Comparison of ENCODE assay signal across 8 cellular contexts in genomic region chr1:1678581-1679380, GRCh38. TPM values are rescaled to one million over a fixed set of nuclear protein-coding genes. Genes with fewer than 3 reads are reported as not detected.
A peak's percentile ranks its signal among the peaks of the same experiment; 100 is the strongest.
DNase-seq lines count a peak whose midpoint lies in the region; ATAC-seq, FAIRE-seq and TF ChIP-seq lines count a peak whose summit lies in the region.

No MANE protein-coding gene starts in this region.

- no peak overlapping the region for H3K4me3 ChIP-seq in K562

- peaks cover 6% of the 10 kb centered on the region for H3K9me1 ChIP-seq in K562 (ENCODE audit: control insufficient read depth, insufficient read depth, low read length)

- peak overlapping the region; percentile 98 to 99 (median 98) for H3K27ac Mint-ChIP-seq in IgD-negative memory B cell

- no peak for TF ChIP-seq RAD21 in K562 (CRISPR knock-in tag; conservative IDR thresholded peaks at IDR 0.05 in 1 of 2, IDR thresholded peaks at IDR 0.05 in 1 of 2)

- H3K79me2 ChIP-seq in K562 (ENCODE audit: control insufficient read depth, insufficient read depth, low read length): peaks cover 21% of the 10 kb centered on the region

- peak; percentile 84 for ATAC-seq in K562

- peaks cover 2% of the 10 kb centered on the region; the same call in 1 of the 3 replicates for H3K36me3 ChIP-seq in K562 (ENCODE audit: control insufficient read depth, insufficient read depth, low read length)

- peaks cover 1% of the 10 kb centered on the region for H3K36me3 Mint-ChIP-seq in IgD-negative memory B cell

- peak overlapping the region; percentile 82 to 94 (median 87) for H3K4me3 Mint-ChIP-seq in IgD-negative memory B cell

- CTCF ChIA-PET in K562 (lab: Yijun Ruan, JAX; ENCODE audit: low intra/inter-chr PET ratio): no interaction called here

- 0 out of 2 replicates have a peak, but pooled peaks cover 2% of the 10 kb centered on the region for H4K20me1 ChIP-seq in K562 (replicated peaks; ENCODE audit: control insufficient read depth, insufficient read depth, low read length)

- DNase-seq in GM12891 (ENCODE audit: insufficient read length, low spot score) (peak; percentile 72), K562 (ENCODE audit: extremely low read depth in 1 of 4, low spot score in 3 of 4) (peak; percentile 41 to 78 (median 64)), mucosa of gallbladder (ENCODE audit: low spot score) (peak; percentile 87), mesenteric fat pad (ENCODE audit: low spot score) (no peak), NCI-H510A (lab: John Stamatoyannopoulos, UW) (no peak), NCI-H524 treated with DMSO at 0.1 percent for 48 hours (lab: John Stamatoyannopoulos, UW) (no peak), COLO829 (ENCODE audit: low spot score) (no peak)

- POLR2A ChIA-PET in K562 (lab: Yijun Ruan, JAX): interaction anchor here (0.6 kb wide), 2 partner anchors 95 to 207 kb away, joined by 3 read pairs; no protein-coding TSS in a partner anchor

- H2AFZ ChIP-seq in K562 (ENCODE audit: low read depth, low read length): no peak overlapping the region

- H3K9me3 Mint-ChIP-seq in IgD-negative memory B cell: no peaks in the 10 kb centered on the region

- TF ChIP-seq CTCF in K562 (IDR thresholded peaks at IDR 0.05 in 2 of 3, conservative IDR thresholded peaks at IDR 0.05 in 1 of 3; ENCODE audit: insufficient read depth in 2 of 3, low read depth in 1 of 3, low read length in 3 of 3): peak; percentile 25 to 54 (median 45); a peak in 5 of 6 replicates

- 0 out of 2 replicates have a peak, but pooled peaks have one; percentile 24 for TF ChIP-seq POLR2A in GM12891 (IDR thresholded peaks at IDR 0.05; ENCODE audit: low read depth, low read length)
- no peak for TF ChIP-seq POLR2A in K562 (conservative IDR thresholded peaks at IDR 0.05)

- no peaks in the 10 kb centered on the region; the same call in 1 of the 2 replicates for H3K9me3 ChIP-seq in K562 (replicated peaks; ENCODE audit: control insufficient read depth, insufficient read depth, low read depth, low read length)

- H3K9ac ChIP-seq in K562 (ENCODE audit: insufficient read depth in 1 of 2, low read depth in 2 of 2, low read length in 2 of 2): peak overlapping the region in 1 of 2 experiments; percentile 57; a peak in 3 of 4 replicates

- no peaks in the 10 kb centered on the region for H3K27me3 ChIP-seq in K562 (ENCODE audit: control insufficient read depth in 2 of 2, insufficient read depth in 2 of 2, low read length in 2 of 2)

- intact Hi-C loops in K562 (cut with micrococcal nuclease): no loop called here

- H3K4me1 Mint-ChIP-seq in IgD-negative memory B cell: peaks cover 19 to 25% (median 21%) of the 10 kb centered on the region in 3 donors

- H3K27ac ChIP-seq in K562 (ENCODE audit: extremely low read depth, low read depth, low read length): no peak overlapping the region; the same call in 2 of the 3 replicates

- no peak overlapping the region for H3K4me2 ChIP-seq in K562 (ENCODE audit: insufficient read depth, low read length)

- WGBS in K562 (ENCODE audit: insufficient coverage, low coverage, missing lambda C conversion rate): 82% methylated on average over 24 of the region's 24 CpGs

- in situ Hi-C loops in K562 (cut with MboI): no loop called here

- peaks cover 3 to 32% of the 10 kb centered on the region in 2 experiments; a peak in 4 of 5 replicates for H3K4me1 ChIP-seq in K562 (replicated peaks in 1 of 2; ENCODE audit: control insufficient read depth in 2 of 2, insufficient read depth in 2 of 2, low read length in 2 of 2)

- TF ChIP-seq EP300 in K562 (IDR thresholded peaks at IDR 0.05; ENCODE audit: low read length): no peak

- no TSS peak for BruUV-seq in K562 (replicated peaks; lab: Mats Ljungman, UMichigan)

- FAIRE-seq in GM12891 (lab: Jason Lieb, UNC) (peak; percentile 93), K562 (lab: Jason Lieb, UNC) (no peak)

- H3K27me3 Mint-ChIP-seq in IgD-negative memory B cell: no peaks in the 10 kb centered on the region

RNA-seq across cellular contexts. Expression of gene SLC35E2B, which starts 13.8 kb away (rescaled TPM):
- 14.5 TPM for polyA plus RNA-seq in GM12891 (2012; ENCODE audit: low read depth, missing spikeins)
- 41.0 TPM for polyA plus RNA-seq in IgD-negative memory B cell
- 99.6 and 161 TPM in 2 replicates for total RNA-seq in K562 (2011; cell fraction: chromatin; rRNA removed; ENCODE audit: low replicate concordance)
- total RNA-seq in K562 (2011; cell fraction: nucleolus; rRNA removed): 107 and 109 TPM in 2 replicates
- 98.4 and 102 TPM in 2 replicates for total RNA-seq in K562 (2011; cell fraction: nucleoplasm; rRNA removed)
- total RNA-seq in K562 (2014; rRNA removed): 18.4 and 22.5 TPM in 2 replicates
- total RNA-seq in K562 (2014; rRNA removed; fragmentation: Illumina TruSeq; extraction: Trizol): 14.8 TPM in 2 replicates
- total RNA-seq in K562 (2015; rRNA removed; fragmentation: Illumina TruSeq; extraction: Trizol): 20.7 and 21.9 TPM in 2 replicates
- 38.9 and 44.6 TPM in 2 replicates for total RNA-seq in K562 (2021)
- polyA plus RNA-seq in K562 (2011; rRNA removed): 30.8 and 36.5 TPM in 2 replicates
- 33.9 and 35.2 TPM in 2 replicates for polyA plus RNA-seq in K562 (2011; cell fraction: cytosol; rRNA removed)
- polyA plus RNA-seq in K562 (2011; cell fraction: nucleus; rRNA removed): 139 and 182 TPM in 2 replicates
- polyA plus RNA-seq in K562 (2012): 28.9 and 66.9 TPM in 2 replicates
- polyA plus RNA-seq in K562 (2014; fragmentation: Illumina TruSeq; extraction: Trizol): 29.5 and 31.5 TPM in 2 replicates
- polyA plus RNA-seq in K562 (2014; fragmentation: Nextera tagmentation; extraction: Ambion mirVana): 1 to 10 TPM; 4.7 to 5.2 TPM
- polyA plus RNA-seq in K562 (2014; rRNA removed): 29.8 and 34.1 TPM in 2 replicates
- 19.2 and 25.3 TPM in 2 replicates for polyA minus RNA-seq in K562 (2011; rRNA and poly(A)+ RNA removed)
- polyA minus RNA-seq in K562 (2011; cell fraction: cytosol; rRNA and poly(A)+ RNA removed): 23.7 and 23.9 TPM in 2 replicates
- polyA minus RNA-seq in K562 (2011; cell fraction: nucleus; rRNA and poly(A)+ RNA removed): 26.0 and 28.7 TPM in 2 replicates
- total RNA-seq in mucosa of gallbladder: 108 TPM
- total RNA-seq in mesenteric fat pad: 27.7 TPM

RNA-seq across cellular contexts. Expression of gene CDK11B, which starts 20.0 kb away (rescaled TPM):
- polyA plus RNA-seq in GM12891 (2012; ENCODE audit: low read depth, missing spikeins): 23.7 TPM
- 19.9 TPM for polyA plus RNA-seq in IgD-negative memory B cell
- 24.3 and 27.2 TPM in 2 replicates for total RNA-seq in K562 (2011; cell fraction: chromatin; rRNA removed; ENCODE audit: low replicate concordance)
- total RNA-seq in K562 (2011; cell fraction: nucleolus; rRNA removed): 12.2 and 15.8 TPM in 2 replicates
- total RNA-seq in K562 (2011; cell fraction: nucleoplasm; rRNA removed): 12.0 TPM in 2 replicates
- 28.3 and 29.8 TPM in 2 replicates for total RNA-seq in K562 (2014; rRNA removed)
- total RNA-seq in K562 (2014; rRNA removed; fragmentation: Illumina TruSeq; extraction: Trizol): 13.3 and 18.5 TPM in 2 replicates
- total RNA-seq in K562 (2015; rRNA removed; fragmentation: Illumina TruSeq; extraction: Trizol): 18.6 and 19.5 TPM in 2 replicates
- 27.7 and 34.7 TPM in 2 replicates for total RNA-seq in K562 (2021)
- 6.2 and 6.5 TPM in 2 replicates for polyA plus RNA-seq in K562 (2011; rRNA removed)
- polyA plus RNA-seq in K562 (2011; cell fraction: cytosol; rRNA removed): 6.4 and 10.3 TPM in 2 replicates
- polyA plus RNA-seq in K562 (2011; cell fraction: nucleus; rRNA removed): 28.0 and 40.4 TPM in 2 replicates
- 42.4 and 48.6 TPM in 2 replicates for polyA plus RNA-seq in K562 (2012)
- 50.8 and 52.2 TPM in 2 replicates for polyA plus RNA-seq in K562 (2014; fragmentation: Illumina TruSeq; extraction: Trizol)
- 1 to 10 TPM; 2.8 to 3.1 TPM for polyA plus RNA-seq in K562 (2014; fragmentation: Nextera tagmentation; extraction: Ambion mirVana)
- polyA plus RNA-seq in K562 (2014; rRNA removed): 33.1 and 42.2 TPM in 2 replicates
- polyA minus RNA-seq in K562 (2011; rRNA and poly(A)+ RNA removed): 2.8 and 3.3 TPM in 2 replicates
- polyA minus RNA-seq in K562 (2011; cell fraction: cytosol; rRNA and poly(A)+ RNA removed): 5.3 and 6.9 TPM in 2 replicates
- polyA minus RNA-seq in K562 (2011; cell fraction: nucleus; rRNA and poly(A)+ RNA removed): 3.8 and 5.3 TPM in 2 replicates
- 24.2 TPM for total RNA-seq in mucosa of gallbladder
- 20.8 TPM for total RNA-seq in mesenteric fat pad

RNA-seq across cellular contexts. Expression of gene CDK11A, which starts 45.4 kb away (rescaled TPM):
- polyA plus RNA-seq in GM12891 (2012; ENCODE audit: low read depth, missing spikeins): 30.7 TPM
- polyA plus RNA-seq in IgD-negative memory B cell (20.7 TPM), K562 (2011; rRNA removed) (13.0 and 17.4 TPM in 2 replicates), K562 (2014; fragmentation: Illumina TruSeq; extraction: Trizol) (49.8 and 53.1 TPM in 2 replicates), K562 (2014; fragmentation: Nextera tagmentation; extraction: Ambion mirVana) (1 to 10 TPM; 4.5 to 8.4 TPM), K562 (2014; rRNA removed) (49.5 and 67.0 TPM in 2 replicates)
- 123 and 215 TPM in 2 replicates for total RNA-seq in K562 (2011; cell fraction: chromatin; rRNA removed; ENCODE audit: low replicate concordance)
- total RNA-seq in K562 (2011; cell fraction: nucleolus; rRNA removed): 128 and 164 TPM in 2 replicates
- total RNA-seq in K562 (2011; cell fraction: nucleoplasm; rRNA removed): 71.6 and 88.8 TPM in 2 replicates
- total RNA-seq in K562 (2014; rRNA removed) (44.4 and 48.8 TPM in 2 replicates), K562 (2014; rRNA removed; fragmentation: Illumina TruSeq; extraction: Trizol) (15.2 and 18.4 TPM in 2 replicates), K562 (2015; rRNA removed; fragmentation: Illumina TruSeq; extraction: Trizol) (33.6 and 43.9 TPM in 2 replicates), K562 (2021) (58.5 and 71.0 TPM in 2 replicates), mucosa of gallbladder (31.5 TPM), mesenteric fat pad (45.5 TPM)
- 10.4 and 24.1 TPM in 2 replicates for polyA plus RNA-seq in K562 (2011; cell fraction: cytosol; rRNA removed)
- 167 and 314 TPM in 2 replicates for polyA plus RNA-seq in K562 (2011; cell fraction: nucleus; rRNA removed)
- 54.0 and 63.7 TPM in 2 replicates for polyA plus RNA-seq in K562 (2012)
- 8.1 and 9.7 TPM in 2 replicates for polyA minus RNA-seq in K562 (2011; rRNA and poly(A)+ RNA removed)
- 143 and 147 TPM in 2 replicates for polyA minus RNA-seq in K562 (2011; cell fraction: cytosol; rRNA and poly(A)+ RNA removed)
- 39.7 and 41.0 TPM in 2 replicates for polyA minus RNA-seq in K562 (2011; cell fraction: nucleus; rRNA and poly(A)+ RNA removed)

RNA-seq across cellular contexts. Expression of gene MMP23B, which starts 46.8 kb away (rescaled TPM):
- 2.8 TPM for polyA plus RNA-seq in GM12891 (2012; ENCODE audit: low read depth, missing spikeins)
- polyA plus RNA-seq in IgD-negative memory B cell (0.93 TPM), K562 (2011; rRNA removed) (0.30 and 0.45 TPM in 2 replicates), K562 (2014; fragmentation: Illumina TruSeq; extraction: Trizol) (not detected in 2 replicates), K562 (2014; fragmentation: Nextera tagmentation; extraction: Ambion mirVana) (not detected), K562 (2014; rRNA removed) (0.28 and 0.80 TPM in 2 replicates)
- total RNA-seq in K562 (2011; cell fraction: chromatin; rRNA removed; ENCODE audit: low replicate concordance): 1.7 and 4.4 TPM in 2 replicates
- 4.9 and 5.5 TPM in 2 replicates for total RNA-seq in K562 (2011; cell fraction: nucleolus; rRNA removed)
- 1.3 and 2.1 TPM in 2 replicates for total RNA-seq in K562 (2011; cell fraction: nucleoplasm; rRNA removed)
- total RNA-seq in K562 (2014; rRNA removed) (0.65 and 1.2 TPM in 2 replicates), K562 (2014; rRNA removed; fragmentation: Illumina TruSeq; extraction: Trizol) (not detected in 2 replicates), K562 (2015; rRNA removed; fragmentation: Illumina TruSeq; extraction: Trizol) (not detected in 2 replicates), K562 (2021) (0.38 and 1.3 TPM in 2 replicates), mucosa of gallbladder (56.0 TPM), mesenteric fat pad (17.2 TPM)
- polyA plus RNA-seq in K562 (2011; cell fraction: cytosol; rRNA removed): 0.27 and 1.3 TPM in 2 replicates
- polyA plus RNA-seq in K562 (2011; cell fraction: nucleus; rRNA removed): 2.7 and 9.6 TPM in 2 replicates
- 0.83 and 2.5 TPM in 2 replicates for polyA plus RNA-seq in K562 (2012)
- not detected in 2 replicates for polyA minus RNA-seq in K562 (2011; rRNA and poly(A)+ RNA removed)
- not detected in 2 replicates for polyA minus RNA-seq in K562 (2011; cell fraction: cytosol; rRNA and poly(A)+ RNA removed)
- polyA minus RNA-seq in K562 (2011; cell fraction: nucleus; rRNA and poly(A)+ RNA removed): 0.44 and 2.0 TPM in 2 replicates

Comparison
In these comparisons a context has a peak if more than half of its experiments do, and no peak if none do; other contexts are left out.
1. DNase-seq: peak in GM12891 (single experiment), K562 (4 of 4) and mucosa of gallbladder (single experiment); none in mesenteric fat pad (single experiment), NCI-H510A (single experiment), NCI-H524 treated with DMSO at 0.1 percent for 48 hours (single experiment) and COLO829 (single experiment).